ENCODE assay signal across 18 cellular contexts in the genomic region with DNA sequence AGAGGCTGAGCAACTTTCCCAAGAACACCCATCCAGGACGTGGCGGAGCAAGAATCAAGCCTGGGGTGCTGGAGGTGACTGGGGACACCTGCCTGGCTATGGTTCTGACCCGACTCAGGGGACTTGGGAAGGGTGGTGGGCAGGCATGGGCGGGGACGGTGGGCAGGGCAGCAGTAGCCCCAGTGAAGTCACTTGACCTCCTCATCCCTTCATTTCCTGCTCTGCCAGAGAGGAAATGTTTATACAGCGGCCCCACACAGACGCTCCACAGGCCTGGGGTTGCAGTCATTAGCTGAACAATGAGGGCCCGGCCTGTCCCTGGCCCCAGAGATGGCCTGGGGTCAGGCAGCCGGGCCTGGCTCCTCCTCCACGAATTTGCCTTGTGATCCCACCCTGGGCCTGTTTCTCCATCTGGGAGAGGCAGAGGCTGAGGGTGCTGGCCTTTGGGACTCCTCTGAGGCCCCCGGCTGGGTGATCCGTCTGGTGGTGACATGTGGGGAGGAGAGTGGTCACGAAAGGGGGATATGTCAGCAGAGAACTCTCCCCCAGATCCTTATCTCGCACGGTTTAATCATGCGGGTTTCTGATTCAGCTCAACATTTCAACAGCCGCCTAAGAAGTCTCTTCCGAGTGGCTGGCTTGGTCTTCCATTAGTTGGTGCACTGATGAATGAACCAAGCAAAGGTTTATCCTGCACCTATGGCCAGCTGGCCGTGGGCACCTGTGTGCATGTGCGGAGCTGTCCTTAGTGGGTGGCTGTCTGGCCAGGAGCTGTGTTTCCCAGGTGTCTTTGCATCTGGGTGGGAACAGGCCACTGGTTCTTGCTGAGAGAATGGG.
A peak's percentile ranks its signal among the peaks of the same experiment; 100 is the strongest.
DNase-seq lines count a peak whose midpoint lies in the region; ATAC-seq, FAIRE-seq and TF ChIP-seq lines count a peak whose summit lies in the region.
"Had no signal": no experiment of that assay in that cellular context is flagged by ENCODE, and none has a peak within 500 bp of the region (broad histone marks: within the 10 kb centered on the region; RNA-seq: fewer than 3 reads in every experiment).

No MANE protein-coding gene starts in this region.

- peaks cover 9% of the 10 kb centered on the region for H3K4me1 ChIP-seq in endothelial cell of umbilical vein (ENCODE audit: control insufficient read depth, extremely low read depth, insufficient read depth, low read length)
- no peaks in the 10 kb centered on the region for H3K4me1 ChIP-seq in mesenchymal stem cell (ENCODE audit: control insufficient read depth, insufficient read depth, low read depth, low read length)
- H3K4me1 ChIP-seq in urinary bladder (ENCODE audit: insufficient read depth), result no peaks in the 10 kb centered on the region

- H3K79me1 ChIP-seq in mesenchymal stem cell (replicated peaks; ENCODE audit: low read length, poor library complexity, severe bottlenecking), result no peaks in the 10 kb centered on the region

- TF ChIP-seq POLR2A in endothelial cell of umbilical vein (IDR thresholded peaks at IDR 0.05; ENCODE audit: low read depth, low read length), result no peak

- H3K4ac ChIP-seq in mesenchymal stem cell (ENCODE audit: low read depth in 1 of 2, low read length in 2 of 2), result peak overlapping the region; percentile 90 to 98

- CTCF ChIA-PET in endothelial cell of umbilical vein (lab: Charles Lee), result interaction anchor here (0.7 to 3.9 kb wide), 3 partner anchors 11 to 448 kb away, joined by 3 to 29 read pairs (median 3); no protein-coding TSS in a partner anchor

- H2AFZ ChIP-seq in endothelial cell of umbilical vein (ENCODE audit: low read depth, low read length) (peak overlapping the region; percentile 42), mesenchymal stem cell (ENCODE audit: low read depth, low read length) (peak overlapping the region; percentile 39)

- H3K36me3 ChIP-seq in endothelial cell of umbilical vein (ENCODE audit: control insufficient read depth in 2 of 2, extremely low read depth in 1 of 2, insufficient read depth in 2 of 2, low read length in 2 of 2) (no peaks in the 10 kb centered on the region), mesenchymal stem cell (ENCODE audit: control insufficient read depth in 1 of 2, insufficient read depth in 2 of 2, low read depth in 1 of 2, low read length in 2 of 2) (no peaks in the 10 kb centered on the region), urinary bladder (ENCODE audit: insufficient read depth) (no peaks in the 10 kb centered on the region)
- H3K36me3 ChIP-seq: gastroesophageal sphincter had no signal

- DNase-seq in activated naive CD8-positive, alpha-beta T cell treated with anti-CD3 and anti-CD28 coated beads, Interleukin-2, amount 10 ng/mL, durations not matched to agents 7 days and 5 days, result peak; percentile 12
- no peak for DNase-seq in activated naive CD8-positive, alpha-beta T cell treated with anti-CD3 and anti-CD28 coated beads, Interleukin-2, amount 50 U/mL, for 24 hours
- peak; percentile 52 for DNase-seq in endothelial cell of umbilical vein (ENCODE audit: low read depth, low spot score)
- DNase-seq in mesenchymal stem cell, result peak; percentile 96
- no peak for DNase-seq in GM19239 (ENCODE audit: insufficient read length, low spot score)
- no peak for DNase-seq in activated effector memory CD4-positive, alpha-beta T cell treated with Interleukin-2 at 50 U/mL for 16 hours
- no peak for DNase-seq in NCI-H128 (lab: John Stamatoyannopoulos, UW; ENCODE audit: unreplicated experiment)
- DNase-seq: 8988T; NCI-H1105; NCI-H2227 treated with DMSO at 0.1 percent for 48 hours; stimulated activated CD4-positive, alpha-beta T cell treated with anti-CD3 and anti-CD28 coated beads, Interleukin-2, amount 100 ng/mL, for 48 hours had no signal

- H3K4me1 Mint-ChIP-seq in activated naive CD8-positive, alpha-beta T cell treated with anti-CD3 and anti-CD28 coated beads, Interleukin-2, amount 10 ng/mL, durations not matched to agents 7 days and 5 days, result no peaks in the 10 kb centered on the region
- H3K4me1 Mint-ChIP-seq in activated naive CD8-positive, alpha-beta T cell treated with anti-CD3 and anti-CD28 coated beads, Interleukin-2, amount 50 U/mL, for 24 hours, result no peaks in the 10 kb centered on the region

- H4K8ac ChIP-seq in mesenchymal stem cell (ENCODE audit: low read length), result peak overlapping the region; percentile 93

- no peaks in the 10 kb centered on the region for H4K20me1 ChIP-seq in endothelial cell of umbilical vein (replicated peaks; ENCODE audit: control insufficient read depth, extremely low read depth, insufficient read depth, low read length)

- H3K9me3 Mint-ChIP-seq in activated naive CD8-positive, alpha-beta T cell treated with anti-CD3 and anti-CD28 coated beads, Interleukin-2, amount 10 ng/mL, durations not matched to agents 7 days and 5 days, result no peaks in the 10 kb centered on the region
- no peaks in the 10 kb centered on the region for H3K9me3 Mint-ChIP-seq in activated naive CD8-positive, alpha-beta T cell treated with anti-CD3 and anti-CD28 coated beads, Interleukin-2, amount 50 U/mL, for 24 hours
- H3K9me3 Mint-ChIP-seq: naive thymus-derived CD8-positive, alpha-beta T cell; WTC11 had no signal

- H3K36me3 Mint-ChIP-seq in activated naive CD8-positive, alpha-beta T cell treated with anti-CD3 and anti-CD28 coated beads, Interleukin-2, amount 10 ng/mL, durations not matched to agents 7 days and 5 days, result no peaks in the 10 kb centered on the region
- H3K36me3 Mint-ChIP-seq in activated naive CD8-positive, alpha-beta T cell treated with anti-CD3 and anti-CD28 coated beads, Interleukin-2, amount 50 U/mL, for 24 hours (ENCODE audit: low read depth), result no peaks in the 10 kb centered on the region
- H3K36me3 Mint-ChIP-seq: naive thymus-derived CD8-positive, alpha-beta T cell; WTC11 had no signal

- peak overlapping the region in 1 of 2 experiments; percentile 86 for H3K23ac ChIP-seq in mesenchymal stem cell (ENCODE audit: low read length in 2 of 2)

- peak overlapping the region; percentile 97 for H4K91ac ChIP-seq in mesenchymal stem cell (ENCODE audit: low read length)

- peak overlapping the region in 1 of 2 experiments; percentile 78 for H3K14ac ChIP-seq in mesenchymal stem cell (ENCODE audit: low read length in 2 of 2)

- no peaks in the 10 kb centered on the region for H3K9me3 ChIP-seq in endothelial cell of umbilical vein (replicated peaks; ENCODE audit: control insufficient read depth, insufficient read depth, low read length)
- no peaks in the 10 kb centered on the region for H3K9me3 ChIP-seq in mesenchymal stem cell (ENCODE audit: control insufficient read depth, low read length)
- H3K9me3 ChIP-seq: gastroesophageal sphincter had no signal

- no peak overlapping the region for H3K27ac ChIP-seq in endothelial cell of umbilical vein (ENCODE audit: insufficient read depth, low read depth, low read length)
- no peak overlapping the region for H3K27ac ChIP-seq in mesenchymal stem cell (ENCODE audit: low read length, poor library complexity, severe bottlenecking)
- H3K27ac ChIP-seq in urinary bladder (ENCODE audit: low read depth), result peak overlapping the region; percentile 70
- H3K27ac ChIP-seq: gastroesophageal sphincter had no signal

- H2BK12ac ChIP-seq in mesenchymal stem cell (ENCODE audit: low read length in 2 of 2), result peak overlapping the region; percentile 94 to 100

- H3K4me2 ChIP-seq in endothelial cell of umbilical vein (ENCODE audit: insufficient read depth, low read length), result no peak overlapping the region
- no peak overlapping the region for H3K4me2 ChIP-seq in mesenchymal stem cell (ENCODE audit: low read length, poor library complexity, severe bottlenecking)

- no peak overlapping the region for H3K27ac Mint-ChIP-seq in activated naive CD8-positive, alpha-beta T cell treated with anti-CD3 and anti-CD28 coated beads, Interleukin-2, amount 10 ng/mL, durations not matched to agents 7 days and 5 days
- H3K27ac Mint-ChIP-seq in activated naive CD8-positive, alpha-beta T cell treated with anti-CD3 and anti-CD28 coated beads, Interleukin-2, amount 50 U/mL, for 24 hours, result no peak overlapping the region
- H3K27ac Mint-ChIP-seq: WTC11 had no signal

- H3K27me3 Mint-ChIP-seq in activated naive CD8-positive, alpha-beta T cell treated with anti-CD3 and anti-CD28 coated beads, Interleukin-2, amount 10 ng/mL, durations not matched to agents 7 days and 5 days, result peaks cover 5% of the 10 kb centered on the region
- H3K27me3 Mint-ChIP-seq in activated naive CD8-positive, alpha-beta T cell treated with anti-CD3 and anti-CD28 coated beads, Interleukin-2, amount 50 U/mL, for 24 hours, result peaks cover 14% of the 10 kb centered on the region

- no peak for FAIRE-seq in endothelial cell of umbilical vein (lab: Jason Lieb, UNC)
- FAIRE-seq in GM19239 (lab: Jason Lieb, UNC), result no peak
- FAIRE-seq: G401.6, islet of Langerhans had no signal

- ATAC-seq in activated naive CD8-positive, alpha-beta T cell treated with anti-CD3 and anti-CD28 coated beads, Interleukin-2, amount 10 ng/mL, durations not matched to agents 7 days and 5 days (ENCODE audit: low read depth), result no peak
- ATAC-seq in activated naive CD8-positive, alpha-beta T cell treated with anti-CD3 and anti-CD28 coated beads, Interleukin-2, amount 50 U/mL, for 24 hours, result no peak
- ATAC-seq: gastroesophageal sphincter; naive thymus-derived CD8-positive, alpha-beta T cell; SK-N-SH treated with all-trans-retinoic acid at 6 μM for 48 hours; WTC11 had no signal

- no peaks in the 10 kb centered on the region for H3K9me1 ChIP-seq in endothelial cell of umbilical vein (replicated peaks; ENCODE audit: control insufficient read depth, extremely low read depth, insufficient read depth, low read length)

- H3K9ac ChIP-seq in endothelial cell of umbilical vein (replicated peaks; ENCODE audit: extremely low read depth, insufficient read depth, low read length) (no peak overlapping the region), mesenchymal stem cell (ENCODE audit: low read length) (no peak overlapping the region)

- H2BK5ac ChIP-seq in mesenchymal stem cell (ENCODE audit: low read depth, low read length, poor library complexity, severe bottlenecking), result no peak overlapping the region

- H3K27me3 ChIP-seq in endothelial cell of umbilical vein (ENCODE audit: control insufficient read depth in 2 of 2, insufficient read depth in 2 of 2, low read length in 2 of 2) (peaks cover 0 to 2% of the 10 kb centered on the region in 2 experiments), mesenchymal stem cell (ENCODE audit: control insufficient read depth in 1 of 2, insufficient read depth in 1 of 2, low read length in 2 of 2) (peaks cover 28 to 71% of the 10 kb centered on the region in 2 experiments)
- H3K27me3 ChIP-seq: gastroesophageal sphincter had no signal

- TF ChIP-seq CTCF in endothelial cell of umbilical vein (IDR thresholded peaks at IDR 0.05; ENCODE audit: extremely low read depth in 1 of 2, insufficient read depth in 1 of 2, low read depth in 1 of 2, low read length in 2 of 2), result no peak

- WGBS in mesenchymal stem cell, result 16% methylated on average over 16 of the region's 20 CpGs
- 49% methylated on average over 20 of the region's 20 CpGs for WGBS in urinary bladder

- POLR2A ChIA-PET in activated naive CD8-positive, alpha-beta T cell treated with anti-CD3 and anti-CD28 coated beads, Interleukin-2, amount 10 ng/mL, durations not matched to agents 7 days and 5 days (lab: Charles Lee), result no interaction called here
- POLR2A ChIA-PET in endothelial cell of umbilical vein (lab: Charles Lee), result no interaction called here

- no peaks in the 10 kb centered on the region for H3K79me2 ChIP-seq in endothelial cell of umbilical vein (ENCODE audit: control insufficient read depth, insufficient read depth, low read length)

- H3K4me3 ChIP-seq in endothelial cell of umbilical vein (replicated peaks in 1 of 3; ENCODE audit: insufficient read depth in 1 of 3, low read depth in 1 of 3, low read length in 3 of 3) (no peak overlapping the region), mesenchymal stem cell (ENCODE audit: insufficient read depth in 1 of 2, low read depth in 1 of 2, low read length in 2 of 2) (no peak overlapping the region), urinary bladder (ENCODE audit: low read depth, low read length) (no peak overlapping the region)
- H3K4me3 ChIP-seq: gastroesophageal sphincter had no signal

- intact Hi-C loops in endothelial cell of umbilical vein (cut with micrococcal nuclease), result loop anchor here (5.0 kb wide), 1 partner anchor 267 kb away; no protein-coding TSS in a partner anchor

- H2BK120ac ChIP-seq in mesenchymal stem cell (ENCODE audit: low read depth, low read length), result peak overlapping the region; percentile 71

- H2AK5ac ChIP-seq in mesenchymal stem cell (ENCODE audit: low read length, severe bottlenecking), result no peak overlapping the region

- BruUV-seq in endothelial cell of umbilical vein (replicated peaks; lab: Mats Ljungman, UMichigan), result no TSS peak

- H3K18ac ChIP-seq in mesenchymal stem cell (ENCODE audit: low read depth in 1 of 2, low read length in 2 of 2), result peak overlapping the region; percentile 92 to 97

- H3K4me3 Mint-ChIP-seq in activated naive CD8-positive, alpha-beta T cell treated with anti-CD3 and anti-CD28 coated beads, Interleukin-2, amount 10 ng/mL, durations not matched to agents 7 days and 5 days, result no peak overlapping the region
- no peak overlapping the region for H3K4me3 Mint-ChIP-seq in activated naive CD8-positive, alpha-beta T cell treated with anti-CD3 and anti-CD28 coated beads, Interleukin-2, amount 50 U/mL, for 24 hours
- H3K4me3 Mint-ChIP-seq: naive thymus-derived CD8-positive, alpha-beta T cell; WTC11 had no signal

- peak overlapping the region; percentile 95 for H2BK15ac ChIP-seq in mesenchymal stem cell (ENCODE audit: low read depth, poor library complexity, severe bottlenecking)

- dilution Hi-C loops in endothelial cell of umbilical vein (cut with MboI; ENCODE audit: extremely low pct_ligation_motif_present, low sequenced_read_pairs), result no loop called here

Comparison
In these comparisons a context has a peak if more than half of its experiments do, and no peak if none do; other contexts are left out.
1. DNase-seq: peak in activated naive CD8-positive, alpha-beta T cell treated with anti-CD3 and anti-CD28 coated beads, Interleukin-2, amount 10 ng/mL, durations not matched to agents 7 days and 5 days (single experiment), endothelial cell of umbilical vein (single experiment) and mesenchymal stem cell (single experiment); none in activated naive CD8-positive, alpha-beta T cell treated with anti-CD3 and anti-CD28 coated beads, Interleukin-2, amount 50 U/mL, for 24 hours (single experiment), GM19239 (single experiment), activated effector memory CD4-positive, alpha-beta T cell treated with Interleukin-2 at 50 U/mL for 16 hours (single experiment) and NCI-H128 (single experiment).